Comparison of ENCODE assay signal across 2 cellular contexts in the genomic region with DNA sequence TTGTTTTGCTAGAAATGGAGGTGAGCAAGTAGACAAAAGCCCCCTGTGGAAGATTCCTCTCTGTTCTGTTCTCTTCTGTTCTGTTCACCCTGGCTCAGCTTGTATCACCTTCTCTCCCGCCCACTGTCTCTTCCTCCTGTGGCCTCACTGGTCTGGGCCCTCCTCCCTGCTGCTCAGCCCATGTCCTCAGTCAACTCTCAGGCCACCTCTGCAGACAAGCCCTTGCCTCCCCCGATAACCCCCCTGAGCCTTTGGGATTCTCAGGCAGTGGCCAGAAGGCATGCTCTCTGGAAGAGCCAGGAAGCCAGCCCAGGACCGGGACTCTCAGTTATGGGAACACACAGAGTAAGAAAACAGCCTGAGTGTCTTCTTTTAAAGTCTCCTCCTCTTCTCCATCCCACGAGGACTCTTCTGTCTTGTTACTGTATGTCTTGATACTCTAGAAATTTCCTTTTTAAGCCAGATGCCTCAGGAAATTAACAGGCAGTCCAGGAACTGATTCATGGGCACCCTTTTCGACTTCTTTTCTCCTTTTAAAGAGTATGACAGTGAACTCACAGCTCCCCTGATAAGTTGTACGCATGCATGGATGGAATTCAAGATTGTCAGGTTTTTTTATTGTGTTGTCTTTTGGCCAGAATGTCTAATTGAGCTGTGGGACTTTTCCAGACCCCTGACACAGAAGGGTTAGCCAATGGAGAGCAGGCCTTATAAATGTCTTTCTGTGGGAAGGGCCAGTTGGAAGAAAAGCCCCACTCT.
TF ChIP-seq lines count a peak whose summit lies in the region.

No MANE protein-coding gene starts in this region.

TF ChIP-seq in endothelial cell of umbilical vein, 7 proteins besides CTCF, POLR2A, EP300 and RAD21:
- TF ChIP-seq EZH2 (IDR thresholded peaks at IDR 0.05; ENCODE audit: borderline replicate concordance, low read depth, low read length, severe bottlenecking) (no peak), GATA2 (IDR thresholded peaks at IDR 0.05; ENCODE audit: insufficient read depth, insufficient read length, low read depth, low read length) (peak; percentile 63), FOS (IDR thresholded peaks at IDR 0.05; ENCODE audit: borderline replicate concordance, insufficient read depth, low read length) (peak; percentile 79), JUN (IDR thresholded peaks at IDR 0.05; ENCODE audit: borderline replicate concordance, insufficient read depth, insufficient read length, low read depth) (no peak), MAX (IDR thresholded peaks at IDR 0.05; ENCODE audit: insufficient read depth, insufficient read length) (no peak), MYC (IDR thresholded peaks at IDR 0.05; ENCODE audit: low read depth, low read length) (no peak), POLR2AphosphoS5 (IDR thresholded peaks at IDR 0.05; ENCODE audit: insufficient read depth, low read depth, low read length) (peak; percentile 36)

TF ChIP-seq in HepG2, 621 proteins besides CTCF, POLR2A, EP300 and RAD21:
- TF ChIP-seq, protein P1, sequence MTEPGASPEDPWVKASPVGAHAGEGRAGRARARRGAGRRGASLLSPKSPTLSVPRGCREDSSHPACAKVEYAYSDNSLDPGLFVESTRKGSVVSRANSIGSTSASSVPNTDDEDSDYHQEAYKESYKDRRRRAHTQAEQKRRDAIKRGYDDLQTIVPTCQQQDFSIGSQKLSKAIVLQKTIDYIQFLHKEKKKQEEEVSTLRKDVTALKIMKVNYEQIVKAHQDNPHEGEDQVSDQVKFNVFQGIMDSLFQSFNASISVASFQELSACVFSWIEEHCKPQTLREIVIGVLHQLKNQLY (CRISPR knock-in tag; IDR thresholded peaks at IDR 0.05) = no peak
- TF ChIP-seq SRSF1 (optimal IDR thresholded peaks at IDR 0.05; ENCODE audit: low read depth, low read length) = no peak
- TF ChIP-seq CERS6 (CRISPR knock-in tag; IDR thresholded peaks at IDR 0.05) = no peak
- no peak for TF ChIP-seq ZNF850 (CRISPR knock-in tag; conservative IDR thresholded peaks at IDR 0.05)
- no peak for TF ChIP-seq JUN (CRISPR knock-in tag; IDR thresholded peaks at IDR 0.05)
- no peak for TF ChIP-seq SATB2 (CRISPR knock-in tag; IDR thresholded peaks at IDR 0.05)
- no peak for TF ChIP-seq ZFP36L2 (CRISPR knock-in tag; IDR thresholded peaks at IDR 0.05)
- no peak for TF ChIP-seq SAP130 (CRISPR knock-in tag; IDR thresholded peaks at IDR 0.05; ENCODE audit: low read depth)
- TF ChIP-seq, protein P2, sequence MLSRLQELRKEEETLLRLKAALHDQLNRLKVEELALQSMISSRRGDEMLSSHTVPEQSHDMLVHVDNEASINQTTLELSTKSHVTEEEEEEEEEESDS (CRISPR knock-in tag; IDR thresholded peaks at IDR 0.05; ENCODE audit: borderline replicate concordance) = no peak
- no peak for TF ChIP-seq ZNF556 (CRISPR knock-in tag; IDR thresholded peaks at IDR 0.05; ENCODE audit: borderline replicate concordance)
- no peak for TF ChIP-seq ZZZ3 (CRISPR knock-in tag; IDR thresholded peaks at IDR 0.05; ENCODE audit: borderline replicate concordance)
- TF ChIP-seq ONECUT2 (CRISPR knock-in tag; IDR thresholded peaks at IDR 0.05) = no peak
- TF ChIP-seq, protein P3, sequence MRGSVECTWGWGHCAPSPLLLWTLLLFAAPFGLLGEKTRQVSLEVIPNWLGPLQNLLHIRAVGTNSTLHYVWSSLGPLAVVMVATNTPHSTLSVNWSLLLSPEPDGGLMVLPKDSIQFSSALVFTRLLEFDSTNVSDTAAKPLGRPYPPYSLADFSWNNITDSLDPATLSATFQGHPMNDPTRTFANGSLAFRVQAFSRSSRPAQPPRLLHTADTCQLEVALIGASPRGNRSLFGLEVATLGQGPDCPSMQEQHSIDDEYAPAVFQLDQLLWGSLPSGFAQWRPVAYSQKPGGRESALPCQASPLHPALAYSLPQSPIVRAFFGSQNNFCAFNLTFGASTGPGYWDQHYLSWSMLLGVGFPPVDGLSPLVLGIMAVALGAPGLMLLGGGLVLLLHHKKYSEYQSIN (CRISPR knock-in tag; IDR thresholded peaks at IDR 0.05; ENCODE audit: borderline replicate concordance) = no peak
- no peak for TF ChIP-seq TGIF2 (CRISPR knock-in tag; IDR thresholded peaks at IDR 0.05)
